31 cellular contexts compared by ENCODE assay signal in genomic region chr15:26525096-26525495, GRCh38.
"Had no signal": no experiment of that assay in that cellular context is flagged by ENCODE, and none has a peak within 500 bp of the region (broad histone marks: within the 10 kb centered on the region; RNA-seq: fewer than 3 reads in every experiment).

No MANE protein-coding gene starts in this region.

- H3K4me1 ChIP-seq: esophagus muscularis mucosa, foreskin keratinocyte, gastrocnemius medialis, heart left ventricle had no signal

- H3K27me3 ChIP-seq: brain microvascular endothelial cell, dorsolateral prefrontal cortex, esophagus muscularis mucosa, foreskin keratinocyte, gastrocnemius medialis, heart left ventricle had no signal

- H3K9me3 ChIP-seq: gastrocnemius medialis had no signal

- DNase-seq: activated CD4-positive, alpha-beta memory T cell treated with anti-CD3 and anti-CD28 coated beads for 36 hours; activated CD4-positive, alpha-beta T cell treated with anti-CD3 and anti-CD28 coated beads for 36 hours; activated CD4-positive, alpha-beta T cell treated with anti-CD3 and anti-CD28 coated beads, Interleukin-2, amount 10 ng/mL, durations not matched to agents 24 days and 14 days; activated CD4-positive, CD25-positive, alpha-beta regulatory T cell; activated CD4-positive, CD25-positive, alpha-beta regulatory T cell treated with anti-CD3 and anti-CD28 coated beads, Interleukin-2, amount 50 U/mL, for 72 hours; activated CD8-positive, alpha-beta memory T cell treated with anti-CD3 and anti-CD28 coated beads, Interleukin-2, amount 10 ng/mL, durations not matched to agents 7 days and 5 days; activated CD8-positive, alpha-beta memory T cell treated with anti-CD3 and anti-CD28 coated beads, Interleukin-2, amount 50 U/mL, for 4 hours; activated CD8-positive, alpha-beta T cell treated with anti-CD3 and anti-CD28 coated beads, Interleukin-2, amount 10 ng/mL, durations not matched to agents 7 days and 5 days; activated gamma-delta T cell; activated naive CD4-positive, alpha-beta T cell; activated naive CD4-positive, alpha-beta T cell treated with anti-CD3 and anti-CD28 coated beads, Interleukin-2, amount 10 ng/mL, durations not matched to agents 7 days and 5 days; activated naive CD8-positive, alpha-beta T cell treated with anti-CD3 and anti-CD28 coated beads, Interleukin-2, amount 10 ng/mL, durations not matched to agents 7 days and 5 days; activated T-cell treated with anti-CD3 and anti-CD28 coated beads, Interleukin-2, amount 50 U/mL, for 1 hour; activated T-cell treated with anti-CD3 and anti-CD28 coated beads, Interleukin-2, amount 50 U/mL, for 48 hours; brain microvascular endothelial cell; caudate nucleus; cerebellar nuclear complex; dorsolateral prefrontal cortex; effector memory CD4-positive, alpha-beta T cell; endodermal cell; erythroblast; foreskin keratinocyte; gastrocnemius medialis; glutamatergic neuron; heart left ventricle; hypothalamus; T-helper 2 cell had no signal

- H3K36me3 ChIP-seq: brain microvascular endothelial cell, esophagus muscularis mucosa, gastrocnemius medialis, heart left ventricle had no signal

- H3K4me1 Mint-ChIP-seq: activated CD4-positive, alpha-beta T cell treated with anti-CD3 and anti-CD28 coated beads for 36 hours; activated CD4-positive, alpha-beta T cell treated with anti-CD3 and anti-CD28 coated beads, Interleukin-2, amount 10 ng/mL, durations not matched to agents 24 days and 14 days; activated CD8-positive, alpha-beta memory T cell treated with anti-CD3 and anti-CD28 coated beads, Interleukin-2, amount 10 ng/mL, durations not matched to agents 7 days and 5 days; activated naive CD4-positive, alpha-beta T cell treated with anti-CD3 and anti-CD28 coated beads, Interleukin-2, amount 10 ng/mL, durations not matched to agents 7 days and 5 days; activated naive CD8-positive, alpha-beta T cell treated with anti-CD3 and anti-CD28 coated beads, Interleukin-2, amount 10 ng/mL, durations not matched to agents 7 days and 5 days; endodermal cell had no signal

- H3K27me3 Mint-ChIP-seq: activated CD4-positive, alpha-beta memory T cell treated with anti-CD3 and anti-CD28 coated beads for 36 hours; activated CD4-positive, alpha-beta T cell treated with anti-CD3 and anti-CD28 coated beads for 36 hours; activated CD4-positive, alpha-beta T cell treated with anti-CD3 and anti-CD28 coated beads, Interleukin-2, amount 10 ng/mL, durations not matched to agents 24 days and 14 days; activated CD8-positive, alpha-beta memory T cell treated with anti-CD3 and anti-CD28 coated beads, Interleukin-2, amount 10 ng/mL, durations not matched to agents 7 days and 5 days; activated naive CD4-positive, alpha-beta T cell treated with anti-CD3 and anti-CD28 coated beads, Interleukin-2, amount 10 ng/mL, durations not matched to agents 7 days and 5 days; activated naive CD8-positive, alpha-beta T cell treated with anti-CD3 and anti-CD28 coated beads, Interleukin-2, amount 10 ng/mL, durations not matched to agents 7 days and 5 days; dendritic cell treated with granulocyte-macrophage colony-stimulating factor and Interleukin-4, amounts not matched to agents 40 ng/mL and 50 ng/mL, for 4 days had no signal

- H3K36me3 Mint-ChIP-seq: activated CD4-positive, alpha-beta memory T cell treated with anti-CD3 and anti-CD28 coated beads for 36 hours; activated CD8-positive, alpha-beta memory T cell treated with anti-CD3 and anti-CD28 coated beads, Interleukin-2, amount 10 ng/mL, durations not matched to agents 7 days and 5 days; activated naive CD4-positive, alpha-beta T cell treated with anti-CD3 and anti-CD28 coated beads, Interleukin-2, amount 10 ng/mL, durations not matched to agents 7 days and 5 days; activated naive CD8-positive, alpha-beta T cell treated with anti-CD3 and anti-CD28 coated beads, Interleukin-2, amount 10 ng/mL, durations not matched to agents 7 days and 5 days had no signal

- H3K27ac ChIP-seq: brain microvascular endothelial cell, coronary artery, dorsolateral prefrontal cortex, esophagus muscularis mucosa, foreskin keratinocyte, gastrocnemius medialis, heart left ventricle had no signal

- ATAC-seq: activated CD4-positive, alpha-beta T cell treated with anti-CD3 and anti-CD28 coated beads for 36 hours; activated CD8-positive, alpha-beta memory T cell treated with anti-CD3 and anti-CD28 coated beads, Interleukin-2, amount 10 ng/mL, durations not matched to agents 7 days and 5 days; activated CD8-positive, alpha-beta T cell treated with anti-CD3 and anti-CD28 coated beads, Interleukin-2, amount 10 ng/mL, durations not matched to agents 7 days and 5 days; activated naive CD4-positive, alpha-beta T cell treated with anti-CD3 and anti-CD28 coated beads, Interleukin-2, amount 50 U/mL, for 72 hours; foreskin keratinocyte; gastrocnemius medialis; heart left ventricle had no signal

- H3K27ac Mint-ChIP-seq: activated CD4-positive, alpha-beta memory T cell treated with anti-CD3 and anti-CD28 coated beads for 36 hours; activated CD4-positive, alpha-beta T cell treated with anti-CD3 and anti-CD28 coated beads for 36 hours; activated CD4-positive, alpha-beta T cell treated with anti-CD3 and anti-CD28 coated beads, Interleukin-2, amount 10 ng/mL, durations not matched to agents 24 days and 14 days; activated CD8-positive, alpha-beta memory T cell treated with anti-CD3 and anti-CD28 coated beads, Interleukin-2, amount 10 ng/mL, durations not matched to agents 7 days and 5 days; activated CD8-positive, alpha-beta T cell treated with anti-CD3 and anti-CD28 coated beads, Interleukin-2, amount 10 ng/mL, durations not matched to agents 7 days and 5 days; activated naive CD4-positive, alpha-beta T cell treated with anti-CD3 and anti-CD28 coated beads, Interleukin-2, amount 10 ng/mL, durations not matched to agents 7 days and 5 days; activated naive CD4-positive, alpha-beta T cell treated with anti-CD3 and anti-CD28 coated beads, Interleukin-2, amount 50 U/mL, for 72 hours; activated naive CD8-positive, alpha-beta T cell treated with anti-CD3 and anti-CD28 coated beads, Interleukin-2, amount 10 ng/mL, durations not matched to agents 7 days and 5 days; dendritic cell treated with granulocyte-macrophage colony-stimulating factor and Interleukin-4, amounts not matched to agents 40 ng/mL and 50 ng/mL, for 4 days; endodermal cell had no signal

- H3K4me3 Mint-ChIP-seq: activated CD4-positive, alpha-beta memory T cell treated with anti-CD3 and anti-CD28 coated beads for 36 hours; activated CD4-positive, alpha-beta T cell treated with anti-CD3 and anti-CD28 coated beads for 36 hours; activated CD4-positive, alpha-beta T cell treated with anti-CD3 and anti-CD28 coated beads, Interleukin-2, amount 10 ng/mL, durations not matched to agents 24 days and 14 days; activated CD8-positive, alpha-beta memory T cell treated with anti-CD3 and anti-CD28 coated beads, Interleukin-2, amount 10 ng/mL, durations not matched to agents 7 days and 5 days; activated CD8-positive, alpha-beta T cell treated with anti-CD3 and anti-CD28 coated beads, Interleukin-2, amount 10 ng/mL, durations not matched to agents 7 days and 5 days; activated naive CD4-positive, alpha-beta T cell treated with anti-CD3 and anti-CD28 coated beads, Interleukin-2, amount 10 ng/mL, durations not matched to agents 7 days and 5 days; activated naive CD8-positive, alpha-beta T cell treated with anti-CD3 and anti-CD28 coated beads, Interleukin-2, amount 10 ng/mL, durations not matched to agents 7 days and 5 days; dendritic cell treated with granulocyte-macrophage colony-stimulating factor and Interleukin-4, amounts not matched to agents 40 ng/mL and 50 ng/mL, for 4 days; endodermal cell had no signal

- H3K4me3 ChIP-seq: coronary artery, dorsolateral prefrontal cortex, esophagus muscularis mucosa, gastrocnemius medialis, heart left ventricle had no signal
